11 cellular contexts compared by ENCODE assay signal in genomic region chr12:111758120-111758561, GRCh38. TPM values are rescaled to one million over a fixed set of nuclear protein-coding genes. Genes with fewer than 3 reads are reported as not detected.
DNase-seq lines count a peak whose midpoint lies in the region; ATAC-seq and TF ChIP-seq lines count a peak whose summit lies in the region.
"Had no signal": no experiment of that assay in that cellular context is flagged by ENCODE, and none has a peak within 500 bp of the region (broad histone marks: within the 10 kb centered on the region; RNA-seq: fewer than 3 reads in every experiment).

No MANE protein-coding gene starts in this region.

- peak overlapping the region; percentile 33 for H3K9ac ChIP-seq in NT2/D1 (ENCODE audit: insufficient read length, low read depth)

- H3K36me3 ChIP-seq in NT2/D1 (ENCODE audit: insufficient read depth, insufficient read length, low read length) (peaks cover 44% of the 10 kb centered on the region), BE2C (no peaks in the 10 kb centered on the region)
- H3K36me3 ChIP-seq: SJSA1 had no signal

- no peak overlapping the region for H3K27ac Mint-ChIP-seq in T-cell

- peaks cover 5 to 14% of the 10 kb centered on the region in 2 donors for H3K27me3 Mint-ChIP-seq in T-cell

- H3K4me3 ChIP-seq in NT2/D1 (ENCODE audit: insufficient read length, low read depth) (no peak overlapping the region), BE2C (ENCODE audit: low read depth, low read length) (no peak overlapping the region)
- H3K4me3 ChIP-seq: SJSA1 had no signal

- TF ChIP-seq CTCF in BE2C (IDR thresholded peaks at IDR 0.05; ENCODE audit: low read depth, low read length), result no peak

- no peak for DNase-seq in NT2/D1 (ENCODE audit: low read depth, low spot score)
- no peak for DNase-seq in sciatic nerve (ENCODE audit: low spot score)
- no peak for DNase-seq in BE2C
- no peak for DNase-seq in T-cell
- DNase-seq: NCI-H1105 treated with DMSO at 0.1 percent for 48 hours had no signal

- H3K9me3 ChIP-seq in NT2/D1 (ENCODE audit: insufficient read depth, low read length) (no peaks in the 10 kb centered on the region), BE2C (no peaks in the 10 kb centered on the region)
- H3K9me3 ChIP-seq: SJSA1 had no signal

- H3K4me1 Mint-ChIP-seq in T-cell, result peaks cover 0 to 12% (median 3%) of the 10 kb centered on the region in 3 donors

- H3K36me3 Mint-ChIP-seq in T-cell, result peaks cover 15% of the 10 kb centered on the region

- POLR2A ChIA-PET in T-cell (lab: Charles Lee), result no interaction called here

- CTCF ChIA-PET in T-cell (lab: Charles Lee), result no interaction called here

- H3K9me3 Mint-ChIP-seq in T-cell, result no peaks in the 10 kb centered on the region

- H3K4me1 ChIP-seq in NT2/D1 (ENCODE audit: insufficient read depth, insufficient read length) (peaks cover 33% of the 10 kb centered on the region), BE2C (peaks cover 4% of the 10 kb centered on the region; the same call in 1 of the 2 replicates)
- H3K4me1 ChIP-seq: SJSA1 had no signal

- no peak overlapping the region for H3K4me3 Mint-ChIP-seq in T-cell

- H3K27me3 ChIP-seq in NT2/D1 (ENCODE audit: insufficient read depth, insufficient read length), result no peaks in the 10 kb centered on the region
- H3K27me3 ChIP-seq in BE2C, result no peaks in the 10 kb centered on the region
- H3K27me3 ChIP-seq: SJSA1 had no signal

- peak; percentile 4 for ATAC-seq in GM18511 (IDR thresholded peaks at IDR 0.05; ENCODE audit: unreplicated experiment)
- peak; percentile 76 for ATAC-seq in esophagus mucosa
- ATAC-seq in sciatic nerve, result peak; percentile 22
- ATAC-seq in GM19397 (IDR thresholded peaks at IDR 0.05; ENCODE audit: unreplicated experiment), result no peak
- no peak for ATAC-seq in HG03565 (IDR thresholded peaks at IDR 0.05; ENCODE audit: unreplicated experiment)
- ATAC-seq in T-cell (replicated peaks in 1 of 4), result no peak
- ATAC-seq: left colon had no signal

- intact Hi-C loops in sciatic nerve (cut with DNase I), result no loop called here

RNA-seq across cellular contexts. Expression of gene ALDH2, which starts 8.6 kb away (rescaled TPM):
- total RNA-seq in esophagus mucosa (135 TPM), sciatic nerve (75.3 TPM), T-cell (1 to 10 TPM; 1.3 to 3.5 (median 2.5) TPM)
- polyA plus RNA-seq in BE2C (2012; ENCODE audit: insufficient read depth, insufficient read length, low read depth), result 103 TPM

Comparison
In these comparisons a context has a peak if more than half of its experiments do, and no peak if none do; other contexts are left out.
1. ATAC-seq: peak in GM18511 (single experiment), esophagus mucosa (single experiment) and sciatic nerve (single experiment); none in GM19397 (single experiment), HG03565 (single experiment) and T-cell (0 of 4).
2. RNA of gene ALDH2, which starts 8.6 kb away (total RNA-seq): 135 TPM in esophagus mucosa (single experiment) and 75.3 TPM in sciatic nerve (single experiment); 1.3 to 3.5 TPM in T-cell; every median in the first group is over 10 times any median in the second.